15 cellular contexts compared by ENCODE assay signal in genomic region chr10:22945934-22946673, GRCh38. TPM values are rescaled to one million over a fixed set of nuclear protein-coding genes. Genes with fewer than 3 reads are reported as not detected.
DNase-seq lines count a peak whose midpoint lies in the region; ATAC-seq and TF ChIP-seq lines count a peak whose summit lies in the region.
"Had no signal": no experiment of that assay in that cellular context is flagged by ENCODE, and none has a peak within 500 bp of the region (broad histone marks: within the 10 kb centered on the region; RNA-seq: fewer than 3 reads in every experiment).

No MANE protein-coding gene starts in this region.

- intact Hi-C loops in head of caudate nucleus (cut with DNase I): no loop called here
- intact Hi-C loops in upper lobe of right lung (cut with DNase I): no loop called here

- peaks cover 7% of the 10 kb centered on the region for H3K9me3 ChIP-seq in neural progenitor cell (ENCODE audit: low read depth)
- H3K9me3 ChIP-seq in upper lobe of right lung: peaks cover 10% of the 10 kb centered on the region
- H3K9me3 ChIP-seq: BE2C had no signal

- no peaks in the 10 kb centered on the region for H3K27me3 Mint-ChIP-seq in neural progenitor cell (ENCODE audit: insufficient read depth, low read depth)
- H3K27me3 Mint-ChIP-seq: activated naive CD8-positive, alpha-beta T cell treated with anti-CD3 and anti-CD28 coated beads, Interleukin-2, amount 10 ng/mL, durations not matched to agents 7 days and 5 days; progenitor cell of endocrine pancreas had no signal

- DNase-seq in neural progenitor cell (ENCODE audit: low spot score) (no peak), head of caudate nucleus (no peak), upper lobe of right lung (no peak)
- no peak for DNase-seq in NK-92 treated with Interleukin-12 subunit alpha and Interleukin-12 subunit beta, amount 100 ng/mL, for 24 hours (lab: John Stamatoyannopoulos, UW)
- DNase-seq: activated CD4-positive, CD25-positive, alpha-beta regulatory T cell treated with anti-CD3 and anti-CD28 coated beads, Interleukin-2, amount 50 U/mL, for 72 hours; activated CD8-positive, alpha-beta memory T cell treated with anti-CD3 and anti-CD28 coated beads, Interleukin-2, amount 50 U/mL, for 48 hours; activated naive CD8-positive, alpha-beta T cell treated with anti-CD3 and anti-CD28 coated beads, Interleukin-2, amount 10 ng/mL, durations not matched to agents 7 days and 5 days; BE2C; T-helper 17 cell had no signal

- H3K27me3 ChIP-seq in neural progenitor cell: no peaks in the 10 kb centered on the region
- H3K27me3 ChIP-seq in upper lobe of right lung: no peaks in the 10 kb centered on the region
- H3K27me3 ChIP-seq: BE2C had no signal

- H3K9ac ChIP-seq in neural progenitor cell: no peak overlapping the region

- H3K79me2 ChIP-seq in neural progenitor cell (ENCODE audit: low read depth): no peaks in the 10 kb centered on the region

- no peak overlapping the region for H3K27ac Mint-ChIP-seq in neural progenitor cell
- H3K27ac Mint-ChIP-seq: activated naive CD8-positive, alpha-beta T cell treated with anti-CD3 and anti-CD28 coated beads, Interleukin-2, amount 10 ng/mL, durations not matched to agents 7 days and 5 days; progenitor cell of endocrine pancreas; T-helper 17 cell had no signal

- H4K20me1 ChIP-seq in neural progenitor cell (ENCODE audit: low read depth): no peaks in the 10 kb centered on the region

- no peaks in the 10 kb centered on the region for H3K36me3 Mint-ChIP-seq in neural progenitor cell

- H3K4me1 Mint-ChIP-seq in neural progenitor cell: no peaks in the 10 kb centered on the region
- H3K4me1 Mint-ChIP-seq: T-helper 17 cell had no signal

- TF ChIP-seq CTCF in neural progenitor cell (IDR thresholded peaks at IDR 0.05) (no peak), upper lobe of right lung (IDR thresholded peaks at IDR 0.05) (no peak)

- no peak overlapping the region for H3K4me2 ChIP-seq in neural progenitor cell

- no peak overlapping the region for H2AFZ ChIP-seq in neural progenitor cell (replicated peaks)

- H3K9me3 Mint-ChIP-seq in neural progenitor cell: peaks cover 20% of the 10 kb centered on the region

- no peak overlapping the region for H3K4me3 Mint-ChIP-seq in neural progenitor cell
- H3K4me3 Mint-ChIP-seq: activated naive CD8-positive, alpha-beta T cell treated with anti-CD3 and anti-CD28 coated beads, Interleukin-2, amount 10 ng/mL, durations not matched to agents 7 days and 5 days; T-helper 17 cell had no signal

- no peak overlapping the region for H3K27ac ChIP-seq in neural progenitor cell
- H3K27ac ChIP-seq in upper lobe of right lung: no peak overlapping the region
- H3K27ac ChIP-seq: suprapubic skin had no signal

- H3F3A ChIP-seq in neural progenitor cell (ENCODE audit: low read depth): no peaks in the 10 kb centered on the region

- no peaks in the 10 kb centered on the region for H3K4me1 ChIP-seq in neural progenitor cell
- H3K4me1 ChIP-seq in upper lobe of right lung: no peaks in the 10 kb centered on the region
- H3K4me1 ChIP-seq: BE2C, suprapubic skin had no signal

- H3K36me3 ChIP-seq in neural progenitor cell (no peaks in the 10 kb centered on the region), upper lobe of right lung (no peaks in the 10 kb centered on the region)
- H3K36me3 ChIP-seq: BE2C, suprapubic skin had no signal

- no peak overlapping the region for H3K4me3 ChIP-seq in neural progenitor cell
- H3K4me3 ChIP-seq in upper lobe of right lung: no peak overlapping the region
- H3K4me3 ChIP-seq: suprapubic skin had no signal

- ATAC-seq in GM18511 (IDR thresholded peaks at IDR 0.05; ENCODE audit: unreplicated experiment) (peak; percentile 86), GM19452 (IDR thresholded peaks at IDR 0.05; ENCODE audit: unreplicated experiment) (peak; percentile 76), HG02798 (IDR thresholded peaks at IDR 0.05; ENCODE audit: poor library complexity, unreplicated experiment) (peak; percentile 70), HG03558 (IDR thresholded peaks at IDR 0.05; ENCODE audit: extremely low read depth, unreplicated experiment) (peak; percentile 48), upper lobe of right lung (no peak)
- ATAC-seq: T-helper 17 cell had no signal

RNA-seq across cellular contexts. Expression of gene ARMC3, which starts 18.3 kb away (rescaled TPM):
- total RNA-seq in neural progenitor cell (ENCODE audit: low replicate concordance): 0.46 and 14.6 TPM in 2 replicates
- total RNA-seq in upper lobe of right lung: not detected
- total RNA-seq: activated naive CD8-positive, alpha-beta T cell treated with anti-CD3 and anti-CD28 coated beads, Interleukin-2, amount 10 ng/mL, durations not matched to agents 7 days and 5 days had no signal
